In genomic region chr2:10868465-10869314, GRCh38 we compare ENCODE assay signal across 2 cellular contexts.
TF ChIP-seq lines count a peak whose summit lies in the region.

No MANE protein-coding gene starts in this region.

TF ChIP-seq in IMR-90, 13 proteins besides CTCF, POLR2A, EP300 and RAD21:
- TF ChIP-seq FOS (IDR thresholded peaks at IDR 0.05; ENCODE audit: low read depth, low read length) (peak; percentile 35; the same call in 1 of the 2 replicates), RFX5 (IDR thresholded peaks at IDR 0.05; ENCODE audit: low read depth, low read length) (no peak), USF2 (IDR thresholded peaks at IDR 0.05; ENCODE audit: low read depth, low read length) (no peak), NFE2L2 (IDR thresholded peaks at IDR 0.05; ENCODE audit: low read depth, low read length) (no peak)

TF ChIP-seq in HepG2, 621 proteins besides CTCF, POLR2A, EP300 and RAD21:
- no peak for TF ChIP-seq NFE2 (CRISPR knock-in tag; IDR thresholded peaks at IDR 0.05)
